ENCODE assay signal across 13 cellular contexts in genomic region chr9:136242908-136243525, GRCh38. TPM values are rescaled to one million over a fixed set of nuclear protein-coding genes. Genes with fewer than 3 reads are reported as not detected.
A peak's percentile ranks its signal among the peaks of the same experiment; 100 is the strongest.
DNase-seq lines count a peak whose midpoint lies in the region; ATAC-seq and TF ChIP-seq lines count a peak whose summit lies in the region.
"Had no signal": no experiment of that assay in that cellular context is flagged by ENCODE, and none has a peak within 500 bp of the region (broad histone marks: within the 10 kb centered on the region; RNA-seq: fewer than 3 reads in every experiment).

No MANE protein-coding gene starts in this region.

- peak; percentile 9 for DNase-seq in NCI-H1092 treated with DMSO at 0.1 percent for 48 hours (lab: John Stamatoyannopoulos, UW)
- DNase-seq in NCI-H1092 (lab: John Stamatoyannopoulos, UW), result no peak
- DNase-seq in activated CD4-positive, alpha-beta memory T cell treated with anti-CD3 and anti-CD28 coated beads, Interleukin-2, amount 10 ng/mL, durations not matched to agents 7 days and 5 days, result no peak
- no peak for DNase-seq in naive B cell
- no peak for DNase-seq in stimulated activated CD4-positive, alpha-beta T cell treated with anti-CD3 and anti-CD28 coated beads, Interleukin-2, amount 100 ng/mL, for 48 hours
- DNase-seq in NCI-H2171 treated with DMSO at 0.1 percent for 48 hours (lab: John Stamatoyannopoulos, UW), result no peak
- DNase-seq: gastrocnemius medialis, NCI-H1048, stomach had no signal

- peak overlapping the region; percentile 84 for H3K27ac Mint-ChIP-seq in activated CD4-positive, alpha-beta memory T cell treated with anti-CD3 and anti-CD28 coated beads, Interleukin-2, amount 10 ng/mL, durations not matched to agents 7 days and 5 days
- peak overlapping the region; percentile 67 to 98 (median 93) for H3K27ac Mint-ChIP-seq in naive B cell

- peaks cover 32% of the 10 kb centered on the region for H3K4me1 Mint-ChIP-seq in activated CD4-positive, alpha-beta memory T cell treated with anti-CD3 and anti-CD28 coated beads, Interleukin-2, amount 10 ng/mL, durations not matched to agents 7 days and 5 days
- H3K4me1 Mint-ChIP-seq in naive B cell, result peaks cover 69 to 78% (median 70%) of the 10 kb centered on the region in 3 donors

- H3K4me3 ChIP-seq in HEK293 (ENCODE audit: low read depth, low read length), result no peak overlapping the region
- H3K4me3 ChIP-seq: gastrocnemius medialis, stomach had no signal

- no peak for TF ChIP-seq CTCF in HEK293 (tag by site-specific recombination; IDR thresholded peaks at IDR 0.05)

- no peak overlapping the region for H3K27ac ChIP-seq in HEK293 (ENCODE audit: extremely low read depth, low read depth, low read length)
- H3K27ac ChIP-seq: gastrocnemius medialis, stomach had no signal

- H3K36me3 Mint-ChIP-seq in activated CD4-positive, alpha-beta memory T cell treated with anti-CD3 and anti-CD28 coated beads, Interleukin-2, amount 10 ng/mL, durations not matched to agents 7 days and 5 days (ENCODE audit: low read depth), result no peaks in the 10 kb centered on the region
- peaks cover 5 to 8% of the 10 kb centered on the region in 2 donors for H3K36me3 Mint-ChIP-seq in naive B cell

- H3K27me3 Mint-ChIP-seq in activated CD4-positive, alpha-beta memory T cell treated with anti-CD3 and anti-CD28 coated beads, Interleukin-2, amount 10 ng/mL, durations not matched to agents 7 days and 5 days, result peaks cover 4% of the 10 kb centered on the region
- H3K27me3 Mint-ChIP-seq in naive B cell, result no peaks in the 10 kb centered on the region

- H3K36me3 ChIP-seq in HEK293 (ENCODE audit: control insufficient read depth in 2 of 2, insufficient read depth in 1 of 2, low read length in 2 of 2), result peaks cover 0 to 8% of the 10 kb centered on the region in 2 experiments; a peak in 1 of 3 replicates
- H3K36me3 ChIP-seq: gastrocnemius medialis, stomach had no signal

- no peaks in the 10 kb centered on the region for H3K9me3 ChIP-seq in HEK293 (ENCODE audit: control insufficient read depth, insufficient read depth, low read depth, low read length)
- H3K9me3 ChIP-seq: gastrocnemius medialis, stomach had no signal

- CTCF ChIA-PET in HEK293 (lab: Yijun Ruan, JAX), result interaction anchor here (1.0 to 2.7 kb wide), 6 partner anchors 9 to 104 kb away, joined by 3 to 15 read pairs (median 4); no protein-coding TSS in a partner anchor
- CTCF ChIA-PET in activated CD4-positive, alpha-beta memory T cell treated with anti-CD3 and anti-CD28 coated beads, Interleukin-2, amount 10 ng/mL, durations not matched to agents 7 days and 5 days (lab: Charles Lee), result interaction anchor here (0.8 to 1.6 kb wide), 4 partner anchors 9 to 77 kb away, joined by 3 to 5 read pairs (median 4); no protein-coding TSS in a partner anchor

- POLR2A ChIA-PET in HEK293 (lab: Yijun Ruan, JAX), result interaction anchor here (0.6 to 1.5 kb wide), 2 partner anchors 24 to 30 kb away, joined by 4 to 8 read pairs; no protein-coding TSS in a partner anchor
- POLR2A ChIA-PET in activated CD4-positive, alpha-beta memory T cell treated with anti-CD3 and anti-CD28 coated beads, Interleukin-2, amount 10 ng/mL, durations not matched to agents 7 days and 5 days (lab: Charles Lee), result interaction anchor here (1.5 to 2.9 kb wide), 2 partner anchors 24 to 125 kb away, joined by 3 to 11 read pairs; no protein-coding TSS in a partner anchor

- H3K4me3 Mint-ChIP-seq in activated CD4-positive, alpha-beta memory T cell treated with anti-CD3 and anti-CD28 coated beads, Interleukin-2, amount 10 ng/mL, durations not matched to agents 7 days and 5 days, result no peak overlapping the region
- peak overlapping the region; percentile 93 to 99 (median 98) for H3K4me3 Mint-ChIP-seq in naive B cell

- no peaks in the 10 kb centered on the region for H3K9me3 Mint-ChIP-seq in activated CD4-positive, alpha-beta memory T cell treated with anti-CD3 and anti-CD28 coated beads, Interleukin-2, amount 10 ng/mL, durations not matched to agents 7 days and 5 days
- no peaks in the 10 kb centered on the region for H3K9me3 Mint-ChIP-seq in naive B cell

- ATAC-seq in naive B cell (ENCODE audit: low read depth in 2 of 2) (no peak), HG02759 (IDR thresholded peaks at IDR 0.05; ENCODE audit: unreplicated experiment) (no peak)
- ATAC-seq: gastrocnemius medialis had no signal

- 0 out of 2 replicates have a peak, but pooled peaks cover 2% of the 10 kb centered on the region for H3K4me1 ChIP-seq in HEK293 (ENCODE audit: control insufficient read depth, insufficient read depth, low read length)

TF ChIP-seq in HEK293, 187 proteins besides CTCF, POLR2A, EP300 and RAD21:
- TF ChIP-seq ZNF600 (tag by site-specific recombination; IDR thresholded peaks at IDR 0.05), result 0 out of 2 replicates have a peak, but pooled peaks have one; percentile 21
- TF ChIP-seq ZBTB26 (tag by site-specific recombination; optimal IDR thresholded peaks at IDR 0.05), result peak; percentile 7
- no peak for TF ChIP-seq REST (tag by site-specific recombination; IDR thresholded peaks at IDR 0.05)

RNA-seq across cellular contexts. Expression of gene QSOX2, which starts 2.6 kb away (rescaled TPM):
- 10 to 100 TPM; 12.4 to 13.4 TPM for total RNA-seq in activated CD4-positive, alpha-beta memory T cell treated with anti-CD3 and anti-CD28 coated beads, Interleukin-2, amount 10 ng/mL, durations not matched to agents 7 days and 5 days
- polyA plus RNA-seq in naive B cell (ENCODE audit: low read depth in 6 of 6), result 1 to 10 TPM; 2.8 to 4.6 (median 3.7) TPM

RNA-seq across cellular contexts. Expression of gene LHX3, which starts 38.1 kb away (rescaled TPM):
- total RNA-seq in activated CD4-positive, alpha-beta memory T cell treated with anti-CD3 and anti-CD28 coated beads, Interleukin-2, amount 10 ng/mL, durations not matched to agents 7 days and 5 days, result under 1 TPM in 1 of 2 experiments, not detected in 1; 0.08 TPM
- polyA plus RNA-seq in naive B cell (ENCODE audit: low read depth in 6 of 6), result not detected
- total RNA-seq: cardiac septum, gastrocnemius medialis, mesenteric fat pad, stomach had no signal
- polyA plus RNA-seq: stomach had no signal
